ENCODE assay signal across 9 cellular contexts in the genomic region with DNA sequence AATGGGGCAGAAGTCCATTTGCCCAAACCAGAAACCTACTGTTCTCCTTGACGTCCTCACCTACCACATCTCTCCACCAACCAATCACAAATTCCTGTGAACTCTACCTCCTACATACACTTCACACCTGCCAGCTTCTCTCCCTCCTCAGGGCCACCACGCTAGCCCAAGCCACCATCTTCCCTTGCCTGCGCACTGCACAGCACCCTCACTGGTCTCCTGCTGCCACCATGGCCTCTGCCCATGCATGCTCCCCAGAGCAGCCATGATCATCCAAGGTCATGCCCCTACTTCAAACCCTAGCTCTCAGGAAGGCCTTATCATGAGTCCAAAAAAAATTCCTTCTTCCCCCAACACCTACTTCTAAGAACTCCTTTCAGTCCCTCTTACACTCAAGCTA. TPM values are rescaled to one million over a fixed set of nuclear protein-coding genes. Genes with fewer than 3 reads are reported as not detected.
DNase-seq lines count a peak whose midpoint lies in the region; ATAC-seq and TF ChIP-seq lines count a peak whose summit lies in the region.
"Had no signal": no experiment of that assay in that cellular context is flagged by ENCODE, and none has a peak within 500 bp of the region (broad histone marks: within the 10 kb centered on the region; RNA-seq: fewer than 3 reads in every experiment).

No MANE protein-coding gene starts in this region.

- TF ChIP-seq EP300 in stomach (IDR thresholded peaks at IDR 0.05): no peak

- H2AK5ac ChIP-seq in mesenchymal stem cell (ENCODE audit: low read length, severe bottlenecking): no peak overlapping the region

- H3K9me3 ChIP-seq in mesenchymal stem cell (ENCODE audit: control insufficient read depth, low read length) (no peaks in the 10 kb centered on the region), stomach (no peaks in the 10 kb centered on the region)
- H3K9me3 ChIP-seq: upper lobe of right lung had no signal

- peak overlapping the region; percentile 51 for H3K4me3 Mint-ChIP-seq in activated CD4-positive, alpha-beta T cell treated with anti-CD3 and anti-CD28 coated beads, Interleukin-2, amount 10 ng/mL, durations not matched to agents 7 days and 5 days
- peak overlapping the region; percentile 74 for H3K4me3 Mint-ChIP-seq in activated T-helper 2 cell treated with anti-CD3 and anti-CD28 coated beads, Interferon-gamma antibody, Interleukin-2, Interleukin-4, amounts not matched to agents 10 μg/mL and 5 μg/mL and 100 μg/mL, durations not matched to agents 14 hours and 24 hours and 36 hours (ENCODE audit: low read depth)

- H3K4me2 ChIP-seq in mesenchymal stem cell (ENCODE audit: low read length, poor library complexity, severe bottlenecking): no peak overlapping the region

- H3K4me1 ChIP-seq in mesenchymal stem cell (ENCODE audit: control insufficient read depth, insufficient read depth, low read depth, low read length): peaks cover 20% of the 10 kb centered on the region
- peaks cover 37 to 90% (median 80%) of the 10 kb centered on the region in 4 donors for H3K4me1 ChIP-seq in stomach

- H3K4ac ChIP-seq in mesenchymal stem cell (ENCODE audit: low read depth in 1 of 2, low read length in 2 of 2): no peak overlapping the region

- 80% methylated on average over 3 of the region's 3 CpGs for WGBS in mesenchymal stem cell
- WGBS in stomach, 5 donors: 59 to 82% (median 64%) methylated on average over 3 of the region's 3 CpGs

- peaks cover 42 to 81% of the 10 kb centered on the region in 2 experiments for H3K27me3 ChIP-seq in mesenchymal stem cell (ENCODE audit: control insufficient read depth in 1 of 2, insufficient read depth in 1 of 2, low read length in 2 of 2)
- H3K27me3 ChIP-seq in stomach: peaks cover 0 to 23% (median 0%) of the 10 kb centered on the region in 3 donors
- H3K27me3 ChIP-seq: upper lobe of right lung had no signal

- H4K91ac ChIP-seq in mesenchymal stem cell (ENCODE audit: low read length): no peak overlapping the region

- H3K14ac ChIP-seq in mesenchymal stem cell (ENCODE audit: low read length in 2 of 2): no peak overlapping the region

- H3K4me1 Mint-ChIP-seq in activated CD4-positive, alpha-beta T cell treated with anti-CD3 and anti-CD28 coated beads, Interleukin-2, amount 10 ng/mL, durations not matched to agents 7 days and 5 days: peaks cover 40% of the 10 kb centered on the region
- H3K4me1 Mint-ChIP-seq in activated T-helper 2 cell treated with anti-CD3 and anti-CD28 coated beads, Interferon-gamma antibody, Interleukin-2, Interleukin-4, amounts not matched to agents 10 μg/mL and 5 μg/mL and 100 μg/mL, durations not matched to agents 14 hours and 24 hours and 36 hours (ENCODE audit: low read depth): peaks cover 14% of the 10 kb centered on the region

- peak overlapping the region in 1 of 2 experiments; percentile 68 for H3K4me3 ChIP-seq in mesenchymal stem cell (ENCODE audit: insufficient read depth in 1 of 2, low read depth in 1 of 2, low read length in 2 of 2)
- peak overlapping the region in 2 of 4 donors; percentile 87 to 88 for H3K4me3 ChIP-seq in stomach

- H2AFZ ChIP-seq in mesenchymal stem cell (ENCODE audit: low read depth, low read length): no peak overlapping the region

- CTCF ChIA-PET in activated CD4-positive, alpha-beta T cell treated with anti-CD3 and anti-CD28 coated beads, Interleukin-2, amount 10 ng/mL, durations not matched to agents 7 days and 5 days (lab: Charles Lee): interaction anchor here (0.5 to 2.7 kb wide), 44 partner anchors 8 to 739 kb away, joined by 3 to 17 read pairs (median 5); a partner anchor contains a TSS
- CTCF ChIA-PET in HEK293T (lab: Yijun Ruan, JAX): interaction anchor here (0.6 to 1.8 kb wide), 21 partner anchors 10 to 248 kb away, joined by 3 to 11 read pairs (median 5); no protein-coding TSS in a partner anchor

- no peak overlapping the region for H3K27ac ChIP-seq in mesenchymal stem cell (ENCODE audit: low read length, poor library complexity, severe bottlenecking)
- peak overlapping the region; percentile 7 to 89 (median 53) for H3K27ac ChIP-seq in stomach
- H3K27ac ChIP-seq: upper lobe of right lung had no signal

- H3K27me3 Mint-ChIP-seq in activated CD4-positive, alpha-beta T cell treated with anti-CD3 and anti-CD28 coated beads, Interleukin-2, amount 10 ng/mL, durations not matched to agents 7 days and 5 days: peaks cover 46% of the 10 kb centered on the region
- peaks cover 55% of the 10 kb centered on the region for H3K27me3 Mint-ChIP-seq in activated T-helper 2 cell treated with anti-CD3 and anti-CD28 coated beads, Interferon-gamma antibody, Interleukin-2, Interleukin-4, amounts not matched to agents 10 μg/mL and 5 μg/mL and 100 μg/mL, durations not matched to agents 14 hours and 24 hours and 36 hours (ENCODE audit: low read depth)

- H3K36me3 ChIP-seq in mesenchymal stem cell (ENCODE audit: control insufficient read depth in 1 of 2, insufficient read depth in 2 of 2, low read depth in 1 of 2, low read length in 2 of 2) (no peaks in the 10 kb centered on the region), stomach (no peaks in the 10 kb centered on the region)
- H3K36me3 ChIP-seq: upper lobe of right lung had no signal

- DNase-seq in activated CD4-positive, alpha-beta T cell treated with anti-CD3 and anti-CD28 coated beads, Interleukin-2, amount 10 ng/mL, durations not matched to agents 7 days and 5 days: no peak
- DNase-seq in activated CD4-positive, alpha-beta T cell treated with anti-CD3 and anti-CD28 coated beads, Interleukin-2, amount 50 U/mL, for 1 hour: no peak
- DNase-seq in activated T-helper 2 cell treated with anti-CD3 and anti-CD28 coated beads, Interferon-gamma antibody, Interleukin-2, Interleukin-4, amounts not matched to agents 10 μg/mL and 5 μg/mL and 100 μg/mL, durations not matched to agents 14 hours and 24 hours and 36 hours (ENCODE audit: low spot score): no peak
- DNase-seq in mesenchymal stem cell (no peak), stomach (no peak), NCI-H2107 (lab: John Stamatoyannopoulos, UW) (no peak), HEK293T (ENCODE audit: extremely low spot score) (no peak)
- DNase-seq: upper lobe of right lung had no signal

- no peak overlapping the region for H3K23ac ChIP-seq in mesenchymal stem cell (ENCODE audit: low read length in 2 of 2)

- no peaks in the 10 kb centered on the region for H3K9me3 Mint-ChIP-seq in activated CD4-positive, alpha-beta T cell treated with anti-CD3 and anti-CD28 coated beads, Interleukin-2, amount 10 ng/mL, durations not matched to agents 7 days and 5 days
- H3K9me3 Mint-ChIP-seq in activated T-helper 2 cell treated with anti-CD3 and anti-CD28 coated beads, Interferon-gamma antibody, Interleukin-2, Interleukin-4, amounts not matched to agents 10 μg/mL and 5 μg/mL and 100 μg/mL, durations not matched to agents 14 hours and 24 hours and 36 hours: no peaks in the 10 kb centered on the region

- no peak overlapping the region for H2BK5ac ChIP-seq in mesenchymal stem cell (ENCODE audit: low read depth, low read length, poor library complexity, severe bottlenecking)

- no peak overlapping the region for H2BK120ac ChIP-seq in mesenchymal stem cell (ENCODE audit: low read depth, low read length)

- H3K18ac ChIP-seq in mesenchymal stem cell (ENCODE audit: low read depth in 1 of 2, low read length in 2 of 2): peak overlapping the region in 1 of 2 experiments; percentile 13

- peak overlapping the region; percentile 22 for H3K27ac Mint-ChIP-seq in activated CD4-positive, alpha-beta T cell treated with anti-CD3 and anti-CD28 coated beads, Interleukin-2, amount 10 ng/mL, durations not matched to agents 7 days and 5 days
- H3K27ac Mint-ChIP-seq in activated T-helper 2 cell treated with anti-CD3 and anti-CD28 coated beads, Interferon-gamma antibody, Interleukin-2, Interleukin-4, amounts not matched to agents 10 μg/mL and 5 μg/mL and 100 μg/mL, durations not matched to agents 14 hours and 24 hours and 36 hours: peak overlapping the region; percentile 53

- H2BK15ac ChIP-seq in mesenchymal stem cell (ENCODE audit: low read depth, poor library complexity, severe bottlenecking): no peak overlapping the region

- peak overlapping the region; percentile 78 for H3K9ac ChIP-seq in mesenchymal stem cell (ENCODE audit: low read length)

- no peak for ATAC-seq in GM18870 (IDR thresholded peaks at IDR 0.05; ENCODE audit: unreplicated experiment)

- POLR2A ChIA-PET in activated CD4-positive, alpha-beta T cell treated with anti-CD3 and anti-CD28 coated beads, Interleukin-2, amount 10 ng/mL, durations not matched to agents 7 days and 5 days (lab: Charles Lee): no interaction called here
- POLR2A ChIA-PET in HEK293T (lab: Yijun Ruan, JAX): interaction anchor here (0.6 to 1.4 kb wide), 3 partner anchors 132 to 218 kb away, joined by 3 to 12 read pairs (median 4); no protein-coding TSS in a partner anchor

- H2BK12ac ChIP-seq in mesenchymal stem cell (ENCODE audit: low read length in 2 of 2): no peak overlapping the region

- TF ChIP-seq POLR2A in stomach (IDR thresholded peaks at IDR 0.05): no peak

- no peak overlapping the region for H4K8ac ChIP-seq in mesenchymal stem cell (ENCODE audit: low read length)

- no peaks in the 10 kb centered on the region for H3K36me3 Mint-ChIP-seq in activated CD4-positive, alpha-beta T cell treated with anti-CD3 and anti-CD28 coated beads, Interleukin-2, amount 10 ng/mL, durations not matched to agents 7 days and 5 days (ENCODE audit: low read depth)
- no peaks in the 10 kb centered on the region for H3K36me3 Mint-ChIP-seq in activated T-helper 2 cell treated with anti-CD3 and anti-CD28 coated beads, Interferon-gamma antibody, Interleukin-2, Interleukin-4, amounts not matched to agents 10 μg/mL and 5 μg/mL and 100 μg/mL, durations not matched to agents 14 hours and 24 hours and 36 hours (ENCODE audit: low read depth)

- TF ChIP-seq CTCF in stomach (IDR thresholded peaks at IDR 0.05): no peak

- H3K79me1 ChIP-seq in mesenchymal stem cell (replicated peaks; ENCODE audit: low read length, poor library complexity, severe bottlenecking): no peaks in the 10 kb centered on the region

- intact Hi-C loops in activated T-helper 2 cell treated with anti-CD3 and anti-CD28 coated beads, Interferon-gamma antibody, Interleukin-2, Interleukin-4, amounts not matched to agents 10 μg/mL and 5 μg/mL and 100 μg/mL, durations not matched to agents 14 hours and 24 hours and 36 hours (cut with micrococcal nuclease): no loop called here
- intact Hi-C loops in stomach (cut with DNase I; ENCODE audit: low total_unique reads): no loop called here

TF ChIP-seq in HEK293T, 16 proteins besides CTCF, POLR2A, EP300 and RAD21 (continues in another document):
- TF ChIP-seq CTBP1 (IDR thresholded peaks at IDR 0.05; ENCODE audit: borderline replicate concordance) (no peak), FOXM1 (IDR thresholded peaks at IDR 0.05; ENCODE audit: borderline replicate concordance) (no peak), ARNT (IDR thresholded peaks at IDR 0.05) (no peak)

RNA-seq across cellular contexts. Expression of a gene that starts 1.1 kb away (rescaled TPM):
- under 1 TPM; 0.12 to 0.22 TPM for total RNA-seq in activated CD4-positive, alpha-beta T cell treated with anti-CD3 and anti-CD28 coated beads, Interleukin-2, amount 10 ng/mL, durations not matched to agents 7 days and 5 days
- total RNA-seq in activated T-helper 2 cell treated with anti-CD3 and anti-CD28 coated beads, Interferon-gamma antibody, Interleukin-2, Interleukin-4, amounts not matched to agents 10 μg/mL and 5 μg/mL and 100 μg/mL, durations not matched to agents 14 hours and 24 hours and 36 hours: not detected in 2 replicates
- polyA plus RNA-seq in mesenchymal stem cell (2013, experiment 1 of 2): 2.3 TPM
- 2.2 TPM for polyA plus RNA-seq in mesenchymal stem cell (2013, experiment 2 of 2)
- total RNA-seq in stomach: 10 to 100 TPM; 20.4 to 33.3 (median 22.8) TPM
- polyA plus RNA-seq in stomach: 10 to 100 TPM in 1 of 3 donors, 1 to 10 TPM in 2; 2.9 to 25.1 (median 8.5) TPM

Comparison
In these comparisons a context has a peak if more than half of its experiments do, and no peak if none do; other contexts are left out.
1. RNA of a gene that starts 1.1 kb away (total RNA-seq): 20.4 to 33.3 TPM in stomach; 0.12 to 0.22 TPM in activated CD4-positive, alpha-beta T cell treated with anti-CD3 and anti-CD28 coated beads, Interleukin-2, amount 10 ng/mL, durations not matched to agents 7 days and 5 days and not detected in activated T-helper 2 cell treated with anti-CD3 and anti-CD28 coated beads, Interferon-gamma antibody, Interleukin-2, Interleukin-4, amounts not matched to agents 10 μg/mL and 5 μg/mL and 100 μg/mL, durations not matched to agents 14 hours and 24 hours and 36 hours; every median in the first group is over 10 times any median in the second.